Comparison of ENCODE assay signal across 21 cellular contexts in the genomic region with DNA sequence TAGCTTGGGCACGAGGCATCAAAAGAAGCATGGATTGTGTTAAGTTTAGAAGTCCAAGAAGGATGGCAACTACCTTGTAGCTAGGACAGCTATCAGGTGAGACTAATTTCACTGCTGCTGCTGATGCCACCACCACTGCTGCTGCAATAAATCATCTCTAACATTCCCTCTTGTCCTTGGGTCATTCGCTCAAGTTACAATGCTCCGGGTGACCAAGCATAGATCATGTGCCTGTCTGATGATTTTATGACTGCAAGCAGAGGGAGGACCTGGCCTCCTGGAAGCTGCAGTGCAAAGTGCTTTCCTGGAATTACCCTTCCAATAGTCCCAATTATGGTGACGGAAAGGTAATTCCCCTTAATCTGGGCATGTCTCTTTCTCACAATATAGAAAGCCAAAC.
"Had no signal": no experiment of that assay in that cellular context is flagged by ENCODE, and none has a peak within 500 bp of the region (broad histone marks: within the 10 kb centered on the region; RNA-seq: fewer than 3 reads in every experiment).

No MANE protein-coding gene starts in this region.

- H3K27ac ChIP-seq: esophagus muscularis mucosa, left lung, skin epidermis, suprapubic skin had no signal

- H3K4me3 ChIP-seq: esophagus muscularis mucosa, left lung, skin epidermis, suprapubic skin had no signal

- H3K36me3 Mint-ChIP-seq: activated naive CD8-positive, alpha-beta T cell; mesothelial cell of epicardium; type B pancreatic cell had no signal

- H3K36me3 ChIP-seq: esophagus muscularis mucosa, left lung, suprapubic skin had no signal

- H3K27me3 ChIP-seq: esophagus muscularis mucosa, left lung, suprapubic skin had no signal

- FAIRE-seq: endothelial cell of umbilical vein, islet of Langerhans had no signal

- ATAC-seq: left lung, right cardiac atrium had no signal

- H3K9me3 Mint-ChIP-seq: type B pancreatic cell had no signal

- H3K9me3 ChIP-seq: esophagus muscularis mucosa, suprapubic skin had no signal

- H3K27ac Mint-ChIP-seq: activated naive CD8-positive, alpha-beta T cell; dendritic cell treated with granulocyte-macrophage colony-stimulating factor and Interleukin-4, amounts not matched to agents 40 ng/mL and 50 ng/mL, for 4 days; mesothelial cell of epicardium; progenitor cell of endocrine pancreas; stimulated activated naive CD8-positive, alpha-beta T cell treated with anti-CD3 and anti-CD28 coated beads, Interleukin-15, Interleukin-2, amounts not matched to agents 100 ng/mL and 50 ng/mL, for 24 hours; T-helper 1 cell treated with Interleukin-12 subunit alpha and Interleukin-12 subunit beta and Interleukin-4 antibody, amounts not matched to agents 30 μg/mL and 1 μg/mL, for 36 hours; type B pancreatic cell had no signal

- H3K4me1 ChIP-seq: left lung had no signal

- DNase-seq: activated CD4-positive, alpha-beta T cell treated with anti-CD3 and anti-CD28 coated beads, Interleukin-2, amount 50 U/mL, for 1 hour; activated CD8-positive, alpha-beta memory T cell treated with anti-CD3 and anti-CD28 coated beads for 24 hours; activated CD8-positive, alpha-beta memory T cell treated with anti-CD3 and anti-CD28 coated beads, Interleukin-2, amount 50 U/mL, for 48 hours; activated gamma-delta T cell; effector memory CD4-positive, alpha-beta T cell; left lung; right cardiac atrium; stimulated activated CD4-positive, alpha-beta T cell treated with anti-CD3 and anti-CD28 coated beads, Interleukin-15, amount 100 ng/mL, for 24 hours; stimulated activated CD4-positive, alpha-beta T cell treated with anti-CD3 and anti-CD28 coated beads, Interleukin-2, amount 100 ng/mL, for 48 hours had no signal
